In the genomic region with DNA sequence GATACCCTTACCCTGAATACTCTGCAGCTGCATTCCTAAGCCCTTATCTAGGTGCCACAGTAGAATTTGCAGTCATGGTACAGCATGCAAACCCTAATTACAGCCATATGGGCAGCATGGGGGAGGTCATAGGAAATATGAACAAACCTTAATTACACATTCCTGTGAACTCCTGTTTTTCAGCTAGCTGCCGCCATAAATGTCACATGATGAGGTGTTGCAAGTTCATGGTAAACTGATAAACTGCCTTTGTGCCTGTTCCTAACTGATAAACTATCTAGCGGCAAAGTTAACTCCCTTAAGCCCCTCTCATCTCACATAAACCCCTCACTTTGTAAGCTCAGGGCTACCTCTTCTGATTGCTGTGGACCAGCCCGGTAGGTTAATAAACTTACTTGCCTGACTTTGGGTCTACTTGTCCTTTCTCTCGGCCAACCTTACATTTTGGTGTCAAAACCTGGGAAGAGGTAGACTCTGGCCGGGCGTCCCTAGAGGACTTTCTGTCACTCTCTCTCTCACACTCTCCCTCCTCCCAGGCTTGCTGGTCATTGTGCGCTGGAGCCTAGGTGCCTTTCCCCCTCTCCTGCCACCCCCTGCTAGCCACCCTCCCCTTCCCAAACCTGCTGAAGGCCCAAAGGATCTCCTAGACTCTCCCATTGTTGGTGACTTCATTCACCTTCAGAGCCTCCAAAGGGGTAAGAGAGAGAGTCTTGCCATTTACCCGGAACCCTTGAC, we compare ENCODE assay signal across 36 cellular contexts.
"Had no signal": no experiment of that assay in that cellular context is flagged by ENCODE, and none has a peak within 500 bp of the region (broad histone marks: within the 10 kb centered on the region; RNA-seq: fewer than 3 reads in every experiment).

No MANE protein-coding gene starts in this region.

- H3K9me3 Mint-ChIP-seq: effector memory CD8-positive, alpha-beta T cell had no signal

- FAIRE-seq: colon, endothelial cell of umbilical vein had no signal

- H3K4me3 Mint-ChIP-seq: activated CD4-positive, alpha-beta memory T cell treated with anti-CD3 and anti-CD28 coated beads for 36 hours; activated CD4-positive, alpha-beta T cell treated with anti-CD3 and anti-CD28 coated beads for 36 hours; activated CD4-positive, alpha-beta T cell treated with anti-CD3 and anti-CD28 coated beads, Interleukin-2, amount 10 ng/mL, durations not matched to agents 24 days and 14 days; activated CD8-positive, alpha-beta memory T cell treated with anti-CD3 and anti-CD28 coated beads, Interleukin-2, amount 10 ng/mL, durations not matched to agents 7 days and 5 days; activated CD8-positive, alpha-beta T cell treated with anti-CD3 and anti-CD28 coated beads, Interleukin-2, amount 10 ng/mL, durations not matched to agents 7 days and 5 days; activated naive CD4-positive, alpha-beta T cell treated with anti-CD3 and anti-CD28 coated beads, Interleukin-2, amount 10 ng/mL, durations not matched to agents 7 days and 5 days; activated naive CD8-positive, alpha-beta T cell; activated naive CD8-positive, alpha-beta T cell treated with anti-CD3 and anti-CD28 coated beads, Interleukin-2, amount 50 U/mL, for 24 hours; activated T-helper 1 cell treated with anti-CD3 and anti-CD28 coated beads, Interleukin-12 subunit alpha, Interleukin-12 subunit beta, Interleukin-2, Interleukin-4 antibody, amounts not matched to agents 30 ng/mL and 10 ng/mL and 1 ng/mL, durations not matched to agents 14 hours and 24 hours and 36 hours; effector memory CD8-positive, alpha-beta T cell; T-helper 17 cell; T-helper 2 cell treated with Interferon-gamma antibody and Interleukin-4, amounts not matched to agents 5 μg/mL and 100 μg/mL, for 36 hours had no signal

- H3K4me3 ChIP-seq: adrenal gland, body of pancreas, gastrocnemius medialis, heart left ventricle had no signal

- H3K36me3 ChIP-seq: adrenal gland, gastrocnemius medialis, heart left ventricle had no signal

- H3K4me1 Mint-ChIP-seq: activated CD4-positive, alpha-beta T cell treated with anti-CD3 and anti-CD28 coated beads for 36 hours; activated CD4-positive, alpha-beta T cell treated with anti-CD3 and anti-CD28 coated beads, Interleukin-2, amount 10 ng/mL, durations not matched to agents 24 days and 14 days; activated CD8-positive, alpha-beta memory T cell treated with anti-CD3 and anti-CD28 coated beads, Interleukin-2, amount 10 ng/mL, durations not matched to agents 7 days and 5 days; activated naive CD4-positive, alpha-beta T cell treated with anti-CD3 and anti-CD28 coated beads, Interleukin-2, amount 10 ng/mL, durations not matched to agents 7 days and 5 days; activated naive CD8-positive, alpha-beta T cell treated with anti-CD3 and anti-CD28 coated beads, Interleukin-2, amount 50 U/mL, for 24 hours; T-helper 17 cell had no signal

- H3K27ac ChIP-seq: adrenal gland, body of pancreas, epithelial cell of prostate, foreskin keratinocyte, gastrocnemius medialis, heart left ventricle had no signal

- ATAC-seq: activated CD4-positive, alpha-beta T cell treated with anti-CD3 and anti-CD28 coated beads for 36 hours; activated CD8-positive, alpha-beta memory T cell treated with anti-CD3 and anti-CD28 coated beads, Interleukin-2, amount 10 ng/mL, durations not matched to agents 7 days and 5 days; activated CD8-positive, alpha-beta T cell treated with anti-CD3 and anti-CD28 coated beads, Interleukin-2, amount 10 ng/mL, durations not matched to agents 7 days and 5 days; activated naive CD8-positive, alpha-beta T cell treated with anti-CD3 and anti-CD28 coated beads, Interleukin-2, amount 50 U/mL, for 24 hours; body of pancreas; effector memory CD8-positive, alpha-beta T cell; foreskin keratinocyte; gastrocnemius medialis; heart left ventricle; T-helper 17 cell had no signal

- H3K27ac Mint-ChIP-seq: activated CD4-positive, alpha-beta memory T cell treated with anti-CD3 and anti-CD28 coated beads for 36 hours; activated CD4-positive, alpha-beta T cell treated with anti-CD3 and anti-CD28 coated beads for 36 hours; activated CD4-positive, alpha-beta T cell treated with anti-CD3 and anti-CD28 coated beads, Interleukin-2, amount 10 ng/mL, durations not matched to agents 24 days and 14 days; activated CD8-positive, alpha-beta memory T cell treated with anti-CD3 and anti-CD28 coated beads, Interleukin-2, amount 10 ng/mL, durations not matched to agents 7 days and 5 days; activated CD8-positive, alpha-beta T cell treated with anti-CD3 and anti-CD28 coated beads, Interleukin-2, amount 10 ng/mL, durations not matched to agents 7 days and 5 days; activated naive CD4-positive, alpha-beta T cell treated with anti-CD3 and anti-CD28 coated beads, Interleukin-2, amount 10 ng/mL, durations not matched to agents 7 days and 5 days; activated naive CD8-positive, alpha-beta T cell; activated naive CD8-positive, alpha-beta T cell treated with anti-CD3 and anti-CD28 coated beads, Interleukin-2, amount 50 U/mL, for 24 hours; activated T-helper 1 cell treated with anti-CD3 and anti-CD28 coated beads, Interleukin-12 subunit alpha, Interleukin-12 subunit beta, Interleukin-2, Interleukin-4 antibody, amounts not matched to agents 30 ng/mL and 10 ng/mL and 1 ng/mL, durations not matched to agents 14 hours and 24 hours and 36 hours; effector memory CD8-positive, alpha-beta T cell; T-helper 17 cell; T-helper 2 cell treated with Interferon-gamma antibody and Interleukin-4, amounts not matched to agents 5 μg/mL and 100 μg/mL, for 36 hours had no signal

- H3K27me3 ChIP-seq: adrenal gland, body of pancreas, foreskin keratinocyte, gastrocnemius medialis had no signal

- DNase-seq: activated CD4-positive, alpha-beta memory T cell treated with anti-CD3 and anti-CD28 coated beads for 36 hours; activated CD4-positive, alpha-beta T cell treated with anti-CD3 and anti-CD28 coated beads for 36 hours; activated CD4-positive, alpha-beta T cell treated with anti-CD3 and anti-CD28 coated beads, Interleukin-2, amount 10 ng/mL, durations not matched to agents 24 days and 14 days; activated CD4-positive, CD25-positive, alpha-beta regulatory T cell; activated CD4-positive, CD25-positive, alpha-beta regulatory T cell treated with anti-CD3 and anti-CD28 coated beads, Interleukin-2, amount 50 U/mL, for 72 hours; activated CD8-positive, alpha-beta memory T cell treated with anti-CD3 and anti-CD28 coated beads, Interleukin-2, amount 10 ng/mL, durations not matched to agents 7 days and 5 days; activated CD8-positive, alpha-beta memory T cell treated with anti-CD3 and anti-CD28 coated beads, Interleukin-2, amount 50 U/mL, for 4 hours; activated CD8-positive, alpha-beta T cell treated with anti-CD3 and anti-CD28 coated beads, Interleukin-2, amount 10 ng/mL, durations not matched to agents 7 days and 5 days; activated gamma-delta T cell; activated naive CD4-positive, alpha-beta T cell; activated naive CD4-positive, alpha-beta T cell treated with anti-CD3 and anti-CD28 coated beads, Interleukin-2, amount 10 ng/mL, durations not matched to agents 7 days and 5 days; activated naive CD8-positive, alpha-beta T cell treated with anti-CD3 and anti-CD28 coated beads, Interleukin-2, amount 50 U/mL, for 24 hours; activated T-cell treated with anti-CD3 and anti-CD28 coated beads, Interleukin-2, amount 50 U/mL, for 1 hour; activated T-cell treated with anti-CD3 and anti-CD28 coated beads, Interleukin-2, amount 50 U/mL, for 48 hours; adrenal gland; amygdala; aorta; body of pancreas; caudate nucleus; cortex of kidney; dermis blood vessel endothelial cell; effector CD4-positive, alpha-beta T cell; effector memory CD8-positive, alpha-beta T cell; foreskin keratinocyte; gastrocnemius medialis; glutamatergic neuron; heart left ventricle; T-helper 1 cell; T-helper 17 cell; T1000 had no signal

- H3K9me3 ChIP-seq: adrenal gland, body of pancreas, gastrocnemius medialis had no signal

- H3K27me3 Mint-ChIP-seq: activated CD4-positive, alpha-beta memory T cell treated with anti-CD3 and anti-CD28 coated beads for 36 hours; activated CD4-positive, alpha-beta T cell treated with anti-CD3 and anti-CD28 coated beads for 36 hours; activated CD4-positive, alpha-beta T cell treated with anti-CD3 and anti-CD28 coated beads, Interleukin-2, amount 10 ng/mL, durations not matched to agents 24 days and 14 days; activated CD8-positive, alpha-beta memory T cell treated with anti-CD3 and anti-CD28 coated beads, Interleukin-2, amount 10 ng/mL, durations not matched to agents 7 days and 5 days; activated naive CD4-positive, alpha-beta T cell treated with anti-CD3 and anti-CD28 coated beads, Interleukin-2, amount 10 ng/mL, durations not matched to agents 7 days and 5 days; activated naive CD8-positive, alpha-beta T cell; T-helper 17 cell had no signal

- H3K4me1 ChIP-seq: adrenal gland, foreskin keratinocyte, gastrocnemius medialis, heart left ventricle had no signal
